In genomic region chr22:40624770-40625169, GRCh38 we compare ENCODE assay signal across 18 cellular contexts. TPM values are rescaled to one million over a fixed set of nuclear protein-coding genes. Genes with fewer than 3 reads are reported as not detected.
DNase-seq lines count a peak whose midpoint lies in the region; ATAC-seq and TF ChIP-seq lines count a peak whose summit lies in the region.
"Had no signal": no experiment of that assay in that cellular context is flagged by ENCODE, and none has a peak within 500 bp of the region (broad histone marks: within the 10 kb centered on the region; RNA-seq: fewer than 3 reads in every experiment).

No MANE protein-coding gene starts in this region.

- peaks cover 37% of the 10 kb centered on the region for H3K4me1 Mint-ChIP-seq in activated T-cell treated with anti-CD3 and anti-CD28 coated beads, Interleukin-2, amount 50 U/mL, for 4 hours (ENCODE audit: low read depth)
- H3K4me1 Mint-ChIP-seq in CD4-positive, alpha-beta T cell (ENCODE audit: low read depth) = peaks cover 42% of the 10 kb centered on the region
- H3K4me1 Mint-ChIP-seq in activated T-helper 2 cell treated with anti-CD3 and anti-CD28 coated beads, Interferon-gamma antibody, Interleukin-2, Interleukin-4, amounts not matched to agents 10 μg/mL and 5 μg/mL and 100 μg/mL, durations not matched to agents 14 hours and 24 hours and 36 hours (ENCODE audit: low read depth) = peaks cover 16% of the 10 kb centered on the region

- peak; percentile 48 to 56 for ATAC-seq in activated T-cell treated with anti-CD3 and anti-CD28 coated beads, Interleukin-2, amount 50 U/mL, for 4 hours
- ATAC-seq in CD4-positive, alpha-beta T cell (ENCODE audit: poor library complexity) = no peak
- ATAC-seq in foreskin keratinocyte = peak; percentile 35
- ATAC-seq: HepG2 had no signal

- POLR2A ChIA-PET in CD4-positive, alpha-beta T cell (lab: Charles Lee) = interaction anchor here (0.7 to 1.4 kb wide), 2 partner anchors 12 to 17 kb away, joined by 3 to 6 read pairs; partner anchors contain the start of gene MRTFA

- in situ Hi-C loops in GM13976 (cut with MboI; ENCODE audit: low sequenced_read_pairs, unreplicated experiment) = no loop called here

- H3K36me3 ChIP-seq in SK-N-MC (ENCODE audit: insufficient read depth, low read length) = no peaks in the 10 kb centered on the region
- H3K36me3 ChIP-seq: SJCRH30 had no signal

- no peak for TF ChIP-seq CTCF in CD4-positive, alpha-beta T cell (IDR thresholded peaks at IDR 0.05)
- TF ChIP-seq CTCF in foreskin keratinocyte (conservative IDR thresholded peaks at IDR 0.05) (no peak), GM13976 (IDR thresholded peaks at IDR 0.05; ENCODE audit: borderline replicate concordance, control extremely low read depth, extremely low read depth, insufficient read depth, missing control alignments) (no peak)

- H3K4me1 ChIP-seq in foreskin keratinocyte = peaks cover 32% of the 10 kb centered on the region

- peaks cover 15% of the 10 kb centered on the region for H3K36me3 Mint-ChIP-seq in activated T-cell treated with anti-CD3 and anti-CD28 coated beads, Interleukin-2, amount 50 U/mL, for 4 hours (ENCODE audit: insufficient read depth)
- H3K36me3 Mint-ChIP-seq in CD4-positive, alpha-beta T cell (ENCODE audit: low read depth) = peaks cover 21% of the 10 kb centered on the region
- peaks cover 22% of the 10 kb centered on the region for H3K36me3 Mint-ChIP-seq in activated T-helper 2 cell treated with anti-CD3 and anti-CD28 coated beads, Interferon-gamma antibody, Interleukin-2, Interleukin-4, amounts not matched to agents 10 μg/mL and 5 μg/mL and 100 μg/mL, durations not matched to agents 14 hours and 24 hours and 36 hours (ENCODE audit: low read depth)

- no peak for DNase-seq in activated T-cell treated with anti-CD3 and anti-CD28 coated beads, Interleukin-2, amount 50 U/mL, for 4 hours
- DNase-seq in activated T-cell treated with anti-CD3 and anti-CD28 coated beads, Interleukin-2, amount 50 U/mL, for 48 hours = no peak
- DNase-seq in CD4-positive, alpha-beta T cell = no peak
- no peak for DNase-seq in SK-N-MC (ENCODE audit: low read depth, low spot score)
- no peak for DNase-seq in foreskin keratinocyte
- no peak for DNase-seq in retina
- DNase-seq in GM13976 (ENCODE audit: low spot score) = no peak
- no peak for DNase-seq in activated T-helper 2 cell treated with anti-CD3 and anti-CD28 coated beads, Interferon-gamma antibody, Interleukin-2, Interleukin-4, amounts not matched to agents 10 μg/mL and 5 μg/mL and 100 μg/mL, durations not matched to agents 14 hours and 24 hours and 36 hours (ENCODE audit: low spot score)
- DNase-seq: CD4-positive, alpha-beta memory T cell; DMS53; EL; KG1; NCI-H1694 treated with DMSO at 0.1 percent for 48 hours; NCI-H2227 treated with DMSO at 0.1 percent for 48 hours; PC-9; SJCRH30 had no signal

- H3K27ac Mint-ChIP-seq in CD4-positive, alpha-beta T cell = no peak overlapping the region
- no peak overlapping the region for H3K27ac Mint-ChIP-seq in activated T-helper 2 cell treated with anti-CD3 and anti-CD28 coated beads, Interferon-gamma antibody, Interleukin-2, Interleukin-4, amounts not matched to agents 10 μg/mL and 5 μg/mL and 100 μg/mL, durations not matched to agents 14 hours and 24 hours and 36 hours
- H3K27ac Mint-ChIP-seq: CD4-positive, alpha-beta memory T cell had no signal

- peaks cover 14% of the 10 kb centered on the region for H3K9me3 Mint-ChIP-seq in activated T-cell treated with anti-CD3 and anti-CD28 coated beads, Interleukin-2, amount 50 U/mL, for 4 hours
- H3K9me3 Mint-ChIP-seq in CD4-positive, alpha-beta T cell = peaks cover 6% of the 10 kb centered on the region
- H3K9me3 Mint-ChIP-seq in activated T-helper 2 cell treated with anti-CD3 and anti-CD28 coated beads, Interferon-gamma antibody, Interleukin-2, Interleukin-4, amounts not matched to agents 10 μg/mL and 5 μg/mL and 100 μg/mL, durations not matched to agents 14 hours and 24 hours and 36 hours = peaks cover 24% of the 10 kb centered on the region

- CTCF ChIA-PET in CD4-positive, alpha-beta T cell (lab: Charles Lee) = interaction anchor here (0.5 to 0.7 kb wide), 2 partner anchors 144 to 288 kb away, joined by 3 to 5 read pairs; no protein-coding TSS in a partner anchor

- H3K4me3 Mint-ChIP-seq in activated T-cell treated with anti-CD3 and anti-CD28 coated beads, Interleukin-2, amount 50 U/mL, for 4 hours = no peak overlapping the region
- H3K4me3 Mint-ChIP-seq in CD4-positive, alpha-beta T cell = peak overlapping the region; percentile 43
- no peak overlapping the region for H3K4me3 Mint-ChIP-seq in activated T-helper 2 cell treated with anti-CD3 and anti-CD28 coated beads, Interferon-gamma antibody, Interleukin-2, Interleukin-4, amounts not matched to agents 10 μg/mL and 5 μg/mL and 100 μg/mL, durations not matched to agents 14 hours and 24 hours and 36 hours (ENCODE audit: low read depth)

- no peak overlapping the region for H3K27ac ChIP-seq in CD4-positive, alpha-beta T cell (ENCODE audit: low read depth, low read length)
- H3K27ac ChIP-seq in SK-N-MC = 0 out of 2 replicates have a peak overlapping the region, but pooled peaks have one; percentile 25
- H3K27ac ChIP-seq in foreskin keratinocyte = no peak overlapping the region
- H3K27ac ChIP-seq: PC-9, SJCRH30 had no signal

- H3K9ac ChIP-seq in SK-N-MC (ENCODE audit: insufficient read length) = no peak overlapping the region

- no peaks in the 10 kb centered on the region for H3K9me3 ChIP-seq in CD4-positive, alpha-beta T cell (ENCODE audit: control insufficient read depth, low read length)
- 0 out of 2 replicates have a peak, but pooled peaks cover 5% of the 10 kb centered on the region for H3K9me3 ChIP-seq in SK-N-MC (ENCODE audit: low read depth, low read length)
- H3K9me3 ChIP-seq: SJCRH30 had no signal

- H3K27me3 ChIP-seq in CD4-positive, alpha-beta T cell (ENCODE audit: control insufficient read depth, insufficient read depth, low read length) = no peaks in the 10 kb centered on the region
- H3K27me3 ChIP-seq in foreskin keratinocyte = no peaks in the 10 kb centered on the region
- H3K27me3 ChIP-seq: SJCRH30 had no signal

- H3K27me3 Mint-ChIP-seq in activated T-cell treated with anti-CD3 and anti-CD28 coated beads, Interleukin-2, amount 50 U/mL, for 4 hours (ENCODE audit: low read depth) = no peaks in the 10 kb centered on the region
- no peaks in the 10 kb centered on the region for H3K27me3 Mint-ChIP-seq in CD4-positive, alpha-beta T cell
- no peaks in the 10 kb centered on the region for H3K27me3 Mint-ChIP-seq in activated T-helper 2 cell treated with anti-CD3 and anti-CD28 coated beads, Interferon-gamma antibody, Interleukin-2, Interleukin-4, amounts not matched to agents 10 μg/mL and 5 μg/mL and 100 μg/mL, durations not matched to agents 14 hours and 24 hours and 36 hours (ENCODE audit: low read depth)
- H3K27me3 Mint-ChIP-seq: CD4-positive, alpha-beta memory T cell had no signal

- intact Hi-C loops in CD4-positive, alpha-beta T cell (cut with DNase I, micrococcal nuclease) = no loop called here
- intact Hi-C loops in activated T-helper 2 cell treated with anti-CD3 and anti-CD28 coated beads, Interferon-gamma antibody, Interleukin-2, Interleukin-4, amounts not matched to agents 10 μg/mL and 5 μg/mL and 100 μg/mL, durations not matched to agents 14 hours and 24 hours and 36 hours (cut with micrococcal nuclease) = no loop called here

- H3K4me3 ChIP-seq in SK-N-MC = no peak overlapping the region
- H3K4me3 ChIP-seq: PC-9, SJCRH30 had no signal

RNA-seq across cellular contexts. Expression of gene MRTFA, which starts 11.7 kb away (rescaled TPM):
- total RNA-seq in activated T-cell treated with anti-CD3 and anti-CD28 coated beads, Interleukin-2, amount 50 U/mL, for 4 hours = 10 to 100 TPM; 35.3 to 42.2 (median 38.2) TPM
- total RNA-seq in CD4-positive, alpha-beta T cell = 10 to 100 TPM; 55.3 to 58.9 TPM
- 29.3 and 29.8 TPM in 2 replicates for total RNA-seq in foreskin keratinocyte
- 17.0 and 18.6 TPM in 2 replicates for polyA plus RNA-seq in foreskin keratinocyte
- total RNA-seq in activated T-helper 2 cell treated with anti-CD3 and anti-CD28 coated beads, Interferon-gamma antibody, Interleukin-2, Interleukin-4, amounts not matched to agents 10 μg/mL and 5 μg/mL and 100 μg/mL, durations not matched to agents 14 hours and 24 hours and 36 hours = 48.9 and 51.6 TPM in 2 replicates

RNA-seq across cellular contexts. Expression of gene MCHR1, which starts 54.5 kb away (rescaled TPM):
- total RNA-seq in activated T-cell treated with anti-CD3 and anti-CD28 coated beads, Interleukin-2, amount 50 U/mL, for 4 hours = not detected
- not detected for total RNA-seq in CD4-positive, alpha-beta T cell
- total RNA-seq in foreskin keratinocyte = 0.27 and 0.28 TPM in 2 replicates
- polyA plus RNA-seq in foreskin keratinocyte = 0.11 and 0.39 TPM in 2 replicates
- not detected in 2 replicates for total RNA-seq in activated T-helper 2 cell treated with anti-CD3 and anti-CD28 coated beads, Interferon-gamma antibody, Interleukin-2, Interleukin-4, amounts not matched to agents 10 μg/mL and 5 μg/mL and 100 μg/mL, durations not matched to agents 14 hours and 24 hours and 36 hours
- total RNA-seq: A172; CD4-positive, alpha-beta memory T cell had no signal
- polyA plus RNA-seq: CD4-positive, alpha-beta memory T cell had no signal
